Comparison of ENCODE assay signal across 34 cellular contexts in the genomic region with DNA sequence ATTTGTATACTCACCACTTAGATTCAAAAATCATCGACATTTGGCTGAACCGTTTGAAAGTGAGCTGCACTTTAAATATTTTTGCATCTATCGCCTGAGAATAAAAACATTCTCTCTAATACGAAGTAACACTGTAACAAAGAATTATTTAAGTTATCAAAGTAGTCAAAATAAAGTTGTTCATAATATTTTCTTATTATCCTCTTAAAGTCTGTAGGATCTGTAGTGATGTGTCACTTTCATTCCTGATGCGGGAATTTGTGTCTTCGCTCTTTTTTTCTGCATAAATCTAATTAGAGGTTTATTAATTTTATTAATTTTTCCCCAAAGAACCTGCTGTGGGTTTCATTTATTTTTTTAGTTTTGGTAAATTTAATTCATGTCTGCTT.
"Had no signal": no experiment of that assay in that cellular context is flagged by ENCODE, and none has a peak within 500 bp of the region (broad histone marks: within the 10 kb centered on the region; RNA-seq: fewer than 3 reads in every experiment).

No MANE protein-coding gene starts in this region.

- H3K27me3 Mint-ChIP-seq: activated B cell treated with CpG ODN at 0.5 μM for 24 hours; activated CD8-positive, alpha-beta T cell treated with anti-CD3 and anti-CD28 coated beads for 36 hours; dendritic cell treated with granulocyte-macrophage colony-stimulating factor and Interleukin-4, amounts not matched to agents 40 ng/mL and 50 ng/mL, for 4 days had no signal

- H3K27ac Mint-ChIP-seq: activated B cell treated with CpG ODN at 0.5 μM for 24 hours; activated CD8-positive, alpha-beta T cell treated with anti-CD3 and anti-CD28 coated beads for 36 hours; activated naive CD4-positive, alpha-beta T cell treated with anti-CD3 and anti-CD28 coated beads for 36 hours; activated naive CD4-positive, alpha-beta T cell treated with anti-CD3 and anti-CD28 coated beads, Interleukin-2, amount 50 U/mL, for 24 hours; activated naive CD8-positive, alpha-beta T cell treated with anti-CD3 and anti-CD28 coated beads for 36 hours; activated naive CD8-positive, alpha-beta T cell treated with anti-CD3 and anti-CD28 coated beads, Interleukin-2, amount 50 U/mL, for 24 hours; activated T-helper 17 cell treated with anti-CD3 and anti-CD28 coated beads, Interleukin-2, amount 50 U/mL, for 72 hours; dendritic cell treated with granulocyte-macrophage colony-stimulating factor and Interleukin-4, amounts not matched to agents 40 ng/mL and 50 ng/mL, for 4 days; endodermal cell; T-helper 17 cell; T-helper 2 cell treated with Interferon-gamma antibody and Interleukin-4, amounts not matched to agents 5 μg/mL and 100 μg/mL, for 36 hours had no signal

- DNase-seq: activated B cell treated with CpG ODN at 0.5 μM for 24 hours; activated CD4-positive, alpha-beta T cell treated with anti-CD3 and anti-CD28 coated beads for 48 hours; activated CD4-positive, alpha-beta T cell treated with anti-CD3 and anti-CD28 coated beads, Interleukin-2, amount 50 U/mL, for 1 hour; activated CD4-positive, alpha-beta T cell treated with anti-CD3 and anti-CD28 coated beads, Interleukin-2, amount 50 U/mL, for 48 hours; activated CD8-positive, alpha-beta memory T cell treated with anti-CD3 and anti-CD28 coated beads for 24 hours; activated CD8-positive, alpha-beta T cell treated with anti-CD3 and anti-CD28 coated beads for 36 hours; activated effector memory CD4-positive, alpha-beta T cell treated with Interleukin-2 at 50 U/mL for 16 hours; activated gamma-delta T cell treated with Interleukin-2 at 50 U/mL for 16 hours; activated naive CD4-positive, alpha-beta T cell treated with anti-CD3 and anti-CD28 coated beads for 36 hours; activated naive CD8-positive, alpha-beta T cell treated with anti-CD3 and anti-CD28 coated beads for 36 hours; activated naive CD8-positive, alpha-beta T cell treated with anti-CD3 and anti-CD28 coated beads, Interleukin-2, amount 50 U/mL, for 24 hours; activated T-cell treated with anti-CD3 and anti-CD28 coated beads, Interleukin-2, amount 50 U/mL, for 4 hours; adrenal gland; brain microvascular endothelial cell; dorsolateral prefrontal cortex; effector memory CD4-positive, alpha-beta T cell; endodermal cell; foreskin melanocyte; head of caudate nucleus; T-helper 1 cell; T-helper 17 cell; T1000; WERI-Rb-1 had no signal

- H3K36me3 ChIP-seq: adrenal gland, ascending aorta, brain microvascular endothelial cell, gastroesophageal sphincter, WERI-Rb-1 had no signal

- H3K4me1 Mint-ChIP-seq: activated B cell treated with CpG ODN at 0.5 μM for 24 hours; activated naive CD4-positive, alpha-beta T cell treated with anti-CD3 and anti-CD28 coated beads, Interleukin-2, amount 50 U/mL, for 24 hours; activated naive CD8-positive, alpha-beta T cell treated with anti-CD3 and anti-CD28 coated beads for 36 hours; activated naive CD8-positive, alpha-beta T cell treated with anti-CD3 and anti-CD28 coated beads, Interleukin-2, amount 50 U/mL, for 24 hours; activated T-helper 17 cell treated with anti-CD3 and anti-CD28 coated beads, Interleukin-2, amount 50 U/mL, for 72 hours; central memory CD8-positive, alpha-beta T cell; endodermal cell; T-helper 17 cell had no signal

- H3K4me1 ChIP-seq: adrenal gland, ascending aorta, gastroesophageal sphincter had no signal

- H3K4me3 ChIP-seq: adrenal gland, ascending aorta, coronary artery, dorsolateral prefrontal cortex, gastroesophageal sphincter had no signal

- H3K27ac ChIP-seq: adrenal gland, ascending aorta, brain microvascular endothelial cell, coronary artery, dorsolateral prefrontal cortex, gastroesophageal sphincter, WERI-Rb-1 had no signal

- FAIRE-seq: bronchial epithelial cell had no signal

- H3K4me3 Mint-ChIP-seq: activated B cell treated with CpG ODN at 0.5 μM for 24 hours; activated CD8-positive, alpha-beta T cell treated with anti-CD3 and anti-CD28 coated beads for 36 hours; activated naive CD4-positive, alpha-beta T cell treated with anti-CD3 and anti-CD28 coated beads for 36 hours; activated naive CD4-positive, alpha-beta T cell treated with anti-CD3 and anti-CD28 coated beads, Interleukin-2, amount 50 U/mL, for 24 hours; activated naive CD8-positive, alpha-beta T cell treated with anti-CD3 and anti-CD28 coated beads for 36 hours; activated naive CD8-positive, alpha-beta T cell treated with anti-CD3 and anti-CD28 coated beads, Interleukin-2, amount 50 U/mL, for 24 hours; activated T-cell treated with anti-CD3 and anti-CD28 coated beads, Interleukin-2, amount 50 U/mL, for 4 hours; activated T-helper 17 cell treated with anti-CD3 and anti-CD28 coated beads, Interleukin-2, amount 50 U/mL, for 72 hours; central memory CD8-positive, alpha-beta T cell; dendritic cell treated with granulocyte-macrophage colony-stimulating factor and Interleukin-4, amounts not matched to agents 40 ng/mL and 50 ng/mL, for 4 days; endodermal cell; T-helper 17 cell; T-helper 2 cell treated with Interferon-gamma antibody and Interleukin-4, amounts not matched to agents 5 μg/mL and 100 μg/mL, for 36 hours had no signal

- H3K36me3 Mint-ChIP-seq: activated naive CD8-positive, alpha-beta T cell treated with anti-CD3 and anti-CD28 coated beads for 36 hours had no signal

- H3K27me3 ChIP-seq: adrenal gland, ascending aorta, brain microvascular endothelial cell, dorsolateral prefrontal cortex, gastroesophageal sphincter had no signal

- ATAC-seq: activated CD4-positive, CD25-positive, alpha-beta regulatory T cell treated with anti-CD3 and anti-CD28 coated beads, Interleukin-2, amount 50 U/mL, for 24 hours; activated CD8-positive, alpha-beta T cell treated with anti-CD3 and anti-CD28 coated beads for 36 hours; activated naive CD8-positive, alpha-beta T cell treated with anti-CD3 and anti-CD28 coated beads, Interleukin-2, amount 50 U/mL, for 24 hours; activated T-cell treated with anti-CD3 and anti-CD28 coated beads, Interleukin-2, amount 50 U/mL, for 4 hours; esophagus mucosa; gastroesophageal sphincter; T-helper 17 cell had no signal
